ENCODE assay signal across 1 cellular context in genomic region chr17:1673041-1673790, GRCh38.
TF ChIP-seq lines count a peak whose summit lies in the region.

No MANE protein-coding gene starts in this region.

TF ChIP-seq in SK-N-SH treated with all-trans-retinoic acid at 6 μM for 48 hours, 23 proteins besides CTCF, POLR2A, EP300 and RAD21 (continued from another document):
- TF ChIP-seq ZNF70 (CRISPR knock-in tag; IDR thresholded peaks at IDR 0.05) = no peak
- TF ChIP-seq TCF4 (CRISPR knock-in tag; IDR thresholded peaks at IDR 0.05; ENCODE audit: borderline replicate concordance) = no peak
- TF ChIP-seq, protein P1, sequence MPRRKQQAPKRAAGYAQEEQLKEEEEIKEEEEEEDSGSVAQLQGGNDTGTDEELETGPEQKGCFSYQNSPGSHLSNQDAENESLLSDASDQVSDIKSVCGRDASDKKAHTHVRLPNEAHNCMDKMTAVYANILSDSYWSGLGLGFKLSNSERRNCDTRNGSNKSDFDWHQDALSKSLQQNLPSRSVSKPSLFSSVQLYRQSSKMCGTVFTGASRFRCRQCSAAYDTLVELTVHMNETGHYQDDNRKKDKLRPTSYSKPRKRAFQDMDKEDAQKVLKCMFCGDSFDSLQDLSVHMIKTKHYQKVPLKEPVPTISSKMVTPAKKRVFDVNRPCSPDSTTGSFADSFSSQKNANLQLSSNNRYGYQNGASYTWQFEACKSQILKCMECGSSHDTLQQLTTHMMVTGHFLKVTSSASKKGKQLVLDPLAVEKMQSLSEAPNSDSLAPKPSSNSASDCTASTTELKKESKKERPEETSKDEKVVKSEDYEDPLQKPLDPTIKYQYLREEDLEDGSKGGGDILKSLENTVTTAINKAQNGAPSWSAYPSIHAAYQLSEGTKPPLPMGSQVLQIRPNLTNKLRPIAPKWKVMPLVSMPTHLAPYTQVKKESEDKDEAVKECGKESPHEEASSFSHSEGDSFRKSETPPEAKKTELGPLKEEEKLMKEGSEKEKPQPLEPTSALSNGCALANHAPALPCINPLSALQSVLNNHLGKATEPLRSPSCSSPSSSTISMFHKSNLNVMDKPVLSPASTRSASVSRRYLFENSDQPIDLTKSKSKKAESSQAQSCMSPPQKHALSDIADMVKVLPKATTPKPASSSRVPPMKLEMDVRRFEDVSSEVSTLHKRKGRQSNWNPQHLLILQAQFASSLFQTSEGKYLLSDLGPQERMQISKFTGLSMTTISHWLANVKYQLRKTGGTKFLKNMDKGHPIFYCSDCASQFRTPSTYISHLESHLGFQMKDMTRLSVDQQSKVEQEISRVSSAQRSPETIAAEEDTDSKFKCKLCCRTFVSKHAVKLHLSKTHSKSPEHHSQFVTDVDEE (CRISPR knock-in tag; IDR thresholded peaks at IDR 0.05) = no peak
- no peak for TF ChIP-seq SNAI2 (CRISPR knock-in tag; IDR thresholded peaks at IDR 0.05)
- TF ChIP-seq ZFP30 (CRISPR knock-in tag; IDR thresholded peaks at IDR 0.05) = no peak
- no peak for TF ChIP-seq POU6F1 (CRISPR knock-in tag; IDR thresholded peaks at IDR 0.05; ENCODE audit: borderline replicate concordance, low read depth)
